9 cellular contexts compared by ENCODE assay signal in genomic region chr1:112614460-112615065, GRCh38. TPM values are rescaled to one million over a fixed set of nuclear protein-coding genes. Genes with fewer than 3 reads are reported as not detected.
DNase-seq lines count a peak whose midpoint lies in the region; ATAC-seq and TF ChIP-seq lines count a peak whose summit lies in the region.
"Had no signal": no experiment of that assay in that cellular context is flagged by ENCODE, and none has a peak within 500 bp of the region (broad histone marks: within the 10 kb centered on the region; RNA-seq: fewer than 3 reads in every experiment).

No MANE protein-coding gene starts in this region.

- no peak overlapping the region for H3K4me3 Mint-ChIP-seq in activated CD4-positive, alpha-beta memory T cell treated with anti-CD3 and anti-CD28 coated beads for 36 hours
- H3K4me3 Mint-ChIP-seq in activated CD4-positive, alpha-beta memory T cell treated with anti-CD3 and anti-CD28 coated beads, Interleukin-2, amount 10 ng/mL, durations not matched to agents 7 days and 5 days = no peak overlapping the region
- H3K4me3 Mint-ChIP-seq: activated naive CD8-positive, alpha-beta T cell had no signal

- CTCF ChIA-PET in activated CD4-positive, alpha-beta memory T cell treated with anti-CD3 and anti-CD28 coated beads for 36 hours (lab: Charles Lee) = interaction anchor here (0.6 to 4.2 kb wide), 13 partner anchors 11 to 256 kb away, joined by 3 to 36 read pairs (median 3); no protein-coding TSS in a partner anchor
- CTCF ChIA-PET in activated CD4-positive, alpha-beta memory T cell treated with anti-CD3 and anti-CD28 coated beads, Interleukin-2, amount 10 ng/mL, durations not matched to agents 7 days and 5 days (lab: Charles Lee) = interaction anchor here (0.9 to 9.0 kb wide), 13 partner anchors 10 to 256 kb away, joined by 3 to 96 read pairs (median 4); partner anchors contain the start of gene PPM1J

- H3K9me3 ChIP-seq in osteoblast (ENCODE audit: low read depth, low read length) = no peaks in the 10 kb centered on the region
- H3K9me3 ChIP-seq in effector memory CD4-positive, alpha-beta T cell (ENCODE audit: control insufficient read depth, low read length) = no peaks in the 10 kb centered on the region

- POLR2A ChIA-PET in activated CD4-positive, alpha-beta memory T cell treated with anti-CD3 and anti-CD28 coated beads for 36 hours (lab: Charles Lee) = no interaction called here
- POLR2A ChIA-PET in activated CD4-positive, alpha-beta memory T cell treated with anti-CD3 and anti-CD28 coated beads, Interleukin-2, amount 10 ng/mL, durations not matched to agents 7 days and 5 days (lab: Charles Lee) = interaction anchor here (0.8 to 1.8 kb wide), 5 partner anchors 60 to 223 kb away, joined by 3 to 5 read pairs (median 3); partner anchors contain the start of genes MOV10 and PPM1J

- H3K79me2 ChIP-seq in osteoblast (ENCODE audit: insufficient read depth, low read length) = peaks cover 80% of the 10 kb centered on the region

- H3K4me1 Mint-ChIP-seq in activated CD4-positive, alpha-beta memory T cell treated with anti-CD3 and anti-CD28 coated beads for 36 hours (ENCODE audit: low read depth) = peaks cover 16% of the 10 kb centered on the region
- peaks cover 25% of the 10 kb centered on the region for H3K4me1 Mint-ChIP-seq in activated CD4-positive, alpha-beta memory T cell treated with anti-CD3 and anti-CD28 coated beads, Interleukin-2, amount 10 ng/mL, durations not matched to agents 7 days and 5 days

- TF ChIP-seq CTCF in osteoblast (IDR thresholded peaks at IDR 0.05; ENCODE audit: extremely low read depth, low read depth, low read length) = peak; percentile 83

- DNase-seq in activated CD4-positive, alpha-beta memory T cell treated with anti-CD3 and anti-CD28 coated beads for 36 hours = peak; percentile 27
- DNase-seq in activated CD4-positive, alpha-beta memory T cell treated with anti-CD3 and anti-CD28 coated beads, Interleukin-2, amount 10 ng/mL, durations not matched to agents 7 days and 5 days = no peak
- DNase-seq in NCI-H2196 treated with DMSO at 0.1 percent for 48 hours (lab: John Stamatoyannopoulos, UW; ENCODE audit: unreplicated experiment) = peak; percentile 23
- peak; percentile 29 for DNase-seq in central memory CD4-positive, alpha-beta T cell
- DNase-seq in osteoblast (ENCODE audit: insufficient read length, low spot score, missing footprints) = no peak
- no peak for DNase-seq in effector memory CD4-positive, alpha-beta T cell

- no peak overlapping the region for H3K27ac ChIP-seq in osteoblast (ENCODE audit: low read depth, low read length)
- no peak overlapping the region for H3K27ac ChIP-seq in effector memory CD4-positive, alpha-beta T cell (ENCODE audit: insufficient read depth, low read length, poor library complexity, severe bottlenecking)

- H3K4me1 ChIP-seq in osteoblast (ENCODE audit: insufficient read depth, low read length) = peaks cover 11% of the 10 kb centered on the region
- H3K4me1 ChIP-seq in effector memory CD4-positive, alpha-beta T cell (ENCODE audit: control insufficient read depth, insufficient read depth, low read length, poor library complexity, severe bottlenecking) = no peaks in the 10 kb centered on the region

- H4K20me1 ChIP-seq in osteoblast (ENCODE audit: insufficient read depth, low read length) = no peaks in the 10 kb centered on the region

- intact Hi-C loops in activated CD4-positive, alpha-beta memory T cell treated with anti-CD3 and anti-CD28 coated beads for 36 hours (cut with micrococcal nuclease) = loop anchor here (1.0 kb wide), 2 partner anchors 112 to 224 kb away; no protein-coding TSS in a partner anchor

- H3K4me3 ChIP-seq in osteoblast (ENCODE audit: insufficient read depth, low read length) = no peak overlapping the region
- no peak overlapping the region for H3K4me3 ChIP-seq in effector memory CD4-positive, alpha-beta T cell (ENCODE audit: insufficient read depth, low read depth, low read length, poor library complexity, severe bottlenecking)

- no peaks in the 10 kb centered on the region for H3K9me3 Mint-ChIP-seq in activated CD4-positive, alpha-beta memory T cell treated with anti-CD3 and anti-CD28 coated beads for 36 hours
- no peaks in the 10 kb centered on the region for H3K9me3 Mint-ChIP-seq in activated CD4-positive, alpha-beta memory T cell treated with anti-CD3 and anti-CD28 coated beads, Interleukin-2, amount 10 ng/mL, durations not matched to agents 7 days and 5 days

- H3K36me3 Mint-ChIP-seq in activated CD4-positive, alpha-beta memory T cell treated with anti-CD3 and anti-CD28 coated beads for 36 hours = peaks cover 24% of the 10 kb centered on the region
- peaks cover 22% of the 10 kb centered on the region for H3K36me3 Mint-ChIP-seq in activated CD4-positive, alpha-beta memory T cell treated with anti-CD3 and anti-CD28 coated beads, Interleukin-2, amount 10 ng/mL, durations not matched to agents 7 days and 5 days (ENCODE audit: low read depth)

- H3K27me3 ChIP-seq in osteoblast (ENCODE audit: insufficient read depth, low read length) = no peaks in the 10 kb centered on the region
- no peaks in the 10 kb centered on the region for H3K27me3 ChIP-seq in effector memory CD4-positive, alpha-beta T cell (replicated peaks; ENCODE audit: control insufficient read depth, insufficient read depth, low read length, poor library complexity, severe bottlenecking)

- ATAC-seq in GM21390 (IDR thresholded peaks at IDR 0.05; ENCODE audit: unreplicated experiment) (no peak), HG02840 (IDR thresholded peaks at IDR 0.05; ENCODE audit: low FRiP score, unreplicated experiment) (no peak)

- H3K36me3 ChIP-seq in osteoblast (ENCODE audit: insufficient read depth, low read length) = peaks cover 48% of the 10 kb centered on the region
- peaks cover 14% of the 10 kb centered on the region for H3K36me3 ChIP-seq in effector memory CD4-positive, alpha-beta T cell (ENCODE audit: control insufficient read depth, insufficient read depth, low read length)

- no peak overlapping the region for H3K4me2 ChIP-seq in osteoblast (ENCODE audit: insufficient read depth, low read length)

- no peak overlapping the region for H3K27ac Mint-ChIP-seq in activated CD4-positive, alpha-beta memory T cell treated with anti-CD3 and anti-CD28 coated beads for 36 hours
- no peak overlapping the region for H3K27ac Mint-ChIP-seq in activated CD4-positive, alpha-beta memory T cell treated with anti-CD3 and anti-CD28 coated beads, Interleukin-2, amount 10 ng/mL, durations not matched to agents 7 days and 5 days
- H3K27ac Mint-ChIP-seq: activated naive CD8-positive, alpha-beta T cell had no signal

- H3K27me3 Mint-ChIP-seq in activated CD4-positive, alpha-beta memory T cell treated with anti-CD3 and anti-CD28 coated beads for 36 hours = no peaks in the 10 kb centered on the region
- H3K27me3 Mint-ChIP-seq in activated CD4-positive, alpha-beta memory T cell treated with anti-CD3 and anti-CD28 coated beads, Interleukin-2, amount 10 ng/mL, durations not matched to agents 7 days and 5 days = no peaks in the 10 kb centered on the region
- H3K27me3 Mint-ChIP-seq: activated naive CD8-positive, alpha-beta T cell had no signal

- no peak overlapping the region for H2AFZ ChIP-seq in osteoblast (ENCODE audit: low read length)

RNA-seq across cellular contexts. Expression of gene ST7L, which starts 4.4 kb away (rescaled TPM):
- 10 to 100 TPM; 11.2 to 15.4 TPM for total RNA-seq in activated CD4-positive, alpha-beta memory T cell treated with anti-CD3 and anti-CD28 coated beads for 36 hours
- 10 to 100 TPM; 13.7 to 14.0 TPM for total RNA-seq in activated CD4-positive, alpha-beta memory T cell treated with anti-CD3 and anti-CD28 coated beads, Interleukin-2, amount 10 ng/mL, durations not matched to agents 7 days and 5 days
- total RNA-seq in osteoblast = 18.5 and 26.8 TPM in 2 replicates

RNA-seq across cellular contexts. Expression of gene CAPZA1, which starts 5.1 kb away (rescaled TPM):
- 100 to 1,000 TPM; 261 to 274 TPM for total RNA-seq in activated CD4-positive, alpha-beta memory T cell treated with anti-CD3 and anti-CD28 coated beads for 36 hours
- total RNA-seq in activated CD4-positive, alpha-beta memory T cell treated with anti-CD3 and anti-CD28 coated beads, Interleukin-2, amount 10 ng/mL, durations not matched to agents 7 days and 5 days = 100 to 1,000 TPM; 340 to 342 TPM
- total RNA-seq in osteoblast = 159 and 180 TPM in 2 replicates

RNA-seq across cellular contexts. Expression of gene MOV10, which starts 59.9 kb away (rescaled TPM):
- 10 to 100 TPM; 57.7 to 63.1 TPM for total RNA-seq in activated CD4-positive, alpha-beta memory T cell treated with anti-CD3 and anti-CD28 coated beads for 36 hours
- 100 to 1,000 TPM; 100 to 102 TPM for total RNA-seq in activated CD4-positive, alpha-beta memory T cell treated with anti-CD3 and anti-CD28 coated beads, Interleukin-2, amount 10 ng/mL, durations not matched to agents 7 days and 5 days
- total RNA-seq in osteoblast = 35.1 and 38.7 TPM in 2 replicates

Comparison
In these comparisons a context has a peak if more than half of its experiments do, and no peak if none do; other contexts are left out.
1. DNase-seq: peak in activated CD4-positive, alpha-beta memory T cell treated with anti-CD3 and anti-CD28 coated beads for 36 hours (single experiment), NCI-H2196 treated with DMSO at 0.1 percent for 48 hours (single experiment) and central memory CD4-positive, alpha-beta T cell (single experiment); none in activated CD4-positive, alpha-beta memory T cell treated with anti-CD3 and anti-CD28 coated beads, Interleukin-2, amount 10 ng/mL, durations not matched to agents 7 days and 5 days (single experiment), osteoblast (single experiment) and effector memory CD4-positive, alpha-beta T cell (0 of 3).